Comparison of ENCODE assay signal across 25 cellular contexts in the genomic region with DNA sequence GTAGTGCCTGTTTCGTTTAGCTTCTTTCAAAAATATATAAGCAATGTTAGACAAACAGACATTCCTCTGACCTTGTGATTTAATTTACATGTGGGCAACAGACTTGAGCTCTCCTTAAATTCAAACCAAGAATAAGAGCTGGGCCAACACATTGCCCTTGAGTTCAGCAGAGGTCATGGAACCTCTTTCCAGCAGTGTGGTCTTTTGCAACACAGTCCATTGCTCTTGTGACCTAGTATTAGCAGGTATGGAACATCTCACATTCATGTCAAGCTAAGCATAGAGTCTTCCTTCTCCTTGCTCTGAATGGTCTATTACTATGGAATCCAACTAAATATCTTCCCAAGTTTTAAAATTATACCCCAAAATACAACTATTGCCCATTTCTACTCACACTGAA. TPM values are rescaled to one million over a fixed set of nuclear protein-coding genes. Genes with fewer than 3 reads are reported as not detected.
"Had no signal": no experiment of that assay in that cellular context is flagged by ENCODE, and none has a peak within 500 bp of the region (broad histone marks: within the 10 kb centered on the region; RNA-seq: fewer than 3 reads in every experiment).

No MANE protein-coding gene starts in this region.

- H3K4me1 Mint-ChIP-seq: immature natural killer cell; naive thymus-derived CD4-positive, alpha-beta T cell; stimulated activated naive B cell treated with anti-CD40 and anti-IgM and Interleukin-4, amounts not matched to agents 10 μg/mL and 1 μg/mL and 100 μg/mL, for 72 hours had no signal

- H3K4me3 Mint-ChIP-seq: immature natural killer cell; mesothelial cell of epicardium; naive thymus-derived CD4-positive, alpha-beta T cell; natural killer cell treated with Interleukin-12 subunit alpha and Interleukin-12 subunit beta and Interleukin-15 and Interleukin-18, amount 100 ng/mL, for 72 hours; stimulated activated naive B cell treated with anti-CD40 and anti-IgM and Interleukin-4, amounts not matched to agents 10 μg/mL and 1 μg/mL and 100 μg/mL, for 72 hours had no signal

- H3K27me3 Mint-ChIP-seq: progenitor cell of endocrine pancreas; stimulated activated naive B cell treated with anti-CD40 and anti-IgM and Interleukin-4, amounts not matched to agents 10 μg/mL and 1 μg/mL and 100 μg/mL, for 72 hours had no signal

- H3K9me3 ChIP-seq: mucosa of descending colon, ovary, right atrium auricular region, stomach, testis, thyroid gland, transverse colon, upper lobe of left lung, vagina had no signal

- DNase-seq: hypothalamus; immature natural killer cell; kidney; left colon; mesendoderm; mucosa of descending colon; naive thymus-derived CD4-positive, alpha-beta T cell; ovary; stimulated activated CD4-positive, alpha-beta T cell treated with anti-CD3 and anti-CD28 coated beads, Interleukin-12 subunit alpha, Interleukin-12 subunit beta, amount 100 ng/mL, for 4 hours; stimulated activated CD4-positive, alpha-beta T cell treated with anti-CD3 and anti-CD28 coated beads, Interleukin-15, amount 100 ng/mL, for 24 hours; stimulated activated CD4-positive, alpha-beta T cell treated with anti-CD3 and anti-CD28 coated beads, Interleukin-2, amount 100 ng/mL, for 24 hours; stimulated activated CD4-positive, alpha-beta T cell treated with anti-CD3 and anti-CD28 coated beads, Interleukin-4, amount 100 ng/mL, for 1 hour; stimulated activated naive B cell treated with anti-CD40 and anti-IgM and Interleukin-4, amounts not matched to agents 10 μg/mL and 1 μg/mL and 100 μg/mL, for 72 hours; stimulated activated naive CD8-positive, alpha-beta T cell treated with anti-CD3 and anti-CD28 coated beads, Interleukin-15, Interleukin-2, amounts not matched to agents 100 U/mL and 50 U/mL, for 24 hours; stomach; testis; thyroid gland; transverse colon; upper lobe of left lung had no signal

- H3K36me3 Mint-ChIP-seq: immature natural killer cell; natural killer cell treated with Interleukin-12 subunit alpha and Interleukin-12 subunit beta and Interleukin-15 and Interleukin-18, amount 100 ng/mL, for 72 hours had no signal

- H3K9me3 Mint-ChIP-seq: immature natural killer cell; natural killer cell treated with Interleukin-12 subunit alpha and Interleukin-12 subunit beta and Interleukin-15 and Interleukin-18, amount 100 ng/mL, for 72 hours; stimulated activated naive B cell treated with anti-CD40 and anti-IgM and Interleukin-4, amounts not matched to agents 10 μg/mL and 1 μg/mL and 100 μg/mL, for 72 hours had no signal

- ATAC-seq: left colon; mucosa of descending colon; naive thymus-derived CD4-positive, alpha-beta T cell; natural killer cell treated with Interleukin-12 subunit alpha and Interleukin-12 subunit beta and Interleukin-15 and Interleukin-18, amount 100 ng/mL, for 72 hours; sciatic nerve; stimulated activated naive B cell treated with anti-CD40 and anti-IgM and Interleukin-4, amounts not matched to agents 10 μg/mL and 1 μg/mL and 100 μg/mL, for 72 hours; stimulated activated naive CD8-positive, alpha-beta T cell treated with anti-CD3 and anti-CD28 coated beads, Interleukin-15, Interleukin-2, amounts not matched to agents 100 U/mL and 50 U/mL, for 24 hours had no signal

- H3K27ac Mint-ChIP-seq: immature natural killer cell; mesothelial cell of epicardium; naive thymus-derived CD4-positive, alpha-beta T cell; natural killer cell treated with Interleukin-12 subunit alpha and Interleukin-12 subunit beta and Interleukin-15 and Interleukin-18, amount 100 ng/mL, for 72 hours; progenitor cell of endocrine pancreas; stimulated activated naive B cell treated with anti-CD40 and anti-IgM and Interleukin-4, amounts not matched to agents 10 μg/mL and 1 μg/mL and 100 μg/mL, for 72 hours had no signal

RNA-seq across cellular contexts. Expression of gene MND1, which starts 33.7 kb away (rescaled TPM):
- total RNA-seq: right atrium auricular region, sciatic nerve, vagina had no signal
